ENCODE assay signal across 10 cellular contexts in genomic region chr3:170593634-170594033, GRCh38. TPM values are rescaled to one million over a fixed set of nuclear protein-coding genes. Genes with fewer than 3 reads are reported as not detected.
"Had no signal": no experiment of that assay in that cellular context is flagged by ENCODE, and none has a peak within 500 bp of the region (broad histone marks: within the 10 kb centered on the region; RNA-seq: fewer than 3 reads in every experiment).

No MANE protein-coding gene starts in this region.

- H3K36me3 Mint-ChIP-seq: IgD-negative memory B cell had no signal

- H3K27ac Mint-ChIP-seq: IgD-negative memory B cell had no signal

- H3K4me1 Mint-ChIP-seq: IgD-negative memory B cell had no signal

- ATAC-seq: K562 had no signal

- H3K27ac ChIP-seq: HL-60, KMS-11 had no signal

- H3K4me2 ChIP-seq: KMS-11 had no signal

- DNase-seq: IMR-90, KBM-7, KG1 had no signal

- FAIRE-seq: HTR-8/SVneo, K562 had no signal

- H3K4me3 Mint-ChIP-seq: IgD-negative memory B cell had no signal

- H3K4me3 ChIP-seq: K562 had no signal

- H3K9ac ChIP-seq: KMS-11 had no signal

RNA-seq across cellular contexts. Expression of gene SLC7A14, which starts 7.8 kb away (rescaled TPM):
- total RNA-seq: HT-29, HT1080, K562 had no signal
- polyA plus RNA-seq: IgD-negative memory B cell, K562 had no signal
